8 cellular contexts compared by ENCODE assay signal in genomic region chr17:3636154-3636907, GRCh38. TPM values are rescaled to one million over a fixed set of nuclear protein-coding genes. Genes with fewer than 3 reads are reported as not detected.
DNase-seq lines count a peak whose midpoint lies in the region; ATAC-seq, FAIRE-seq and TF ChIP-seq lines count a peak whose summit lies in the region.

CTNS (plus strand) TSS chr17:3636760; CDS start chr17:3640207, 3,447 bp downstream.
A gene with protein sequence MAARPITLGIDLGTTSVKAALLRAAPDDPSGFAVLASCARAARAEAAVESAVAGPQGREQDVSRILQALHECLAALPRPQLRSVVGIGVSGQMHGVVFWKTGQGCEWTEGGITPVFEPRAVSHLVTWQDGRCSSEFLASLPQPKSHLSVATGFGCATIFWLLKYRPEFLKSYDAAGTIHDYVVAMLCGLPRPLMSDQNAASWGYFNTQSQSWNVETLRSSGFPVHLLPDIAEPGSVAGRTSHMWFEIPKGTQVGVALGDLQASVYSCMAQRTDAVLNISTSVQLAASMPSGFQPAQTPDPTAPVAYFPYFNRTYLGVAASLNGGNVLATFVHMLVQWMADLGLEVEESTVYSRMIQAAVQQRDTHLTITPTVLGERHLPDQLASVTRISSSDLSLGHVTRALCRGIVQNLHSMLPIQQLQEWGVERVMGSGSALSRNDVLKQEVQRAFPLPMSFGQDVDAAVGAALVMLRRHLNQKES (minus strand): TSS chr17:3636250. CDS start chr17:3636219, 31 bp downstream.

- no peaks in the 10 kb centered on the region for H3K9me3 ChIP-seq in KOPT-K1 (ENCODE audit: insufficient read depth, low read length, poor library complexity, severe bottlenecking)
- no peaks in the 10 kb centered on the region for H3K9me3 ChIP-seq in esophagus muscularis mucosa

- peaks cover 33 to 45% (median 39%) of the 10 kb centered on the region in 4 donors for H3K4me1 ChIP-seq in esophagus muscularis mucosa

- 2% methylated on average over 21 of the region's 68 CpGs for WGBS in esophagus muscularis mucosa

- no peak for TF ChIP-seq EP300 in esophagus muscularis mucosa (IDR thresholded peaks at IDR 0.05)

- H3K4me3 ChIP-seq in esophagus muscularis mucosa = peak within 1 kb of the TSS; percentile 65 to 99 (median 94)

- H3K27me3 Mint-ChIP-seq in activated T-cell treated with anti-CD3 and anti-CD28 coated beads, Interleukin-2, amount 50 U/mL, for 72 hours (ENCODE audit: low read depth) = no peaks in the 10 kb centered on the region

- peak in 1 of 3 experiments; percentile 3 for TF ChIP-seq CTCF in esophagus muscularis mucosa (IDR thresholded peaks at IDR 0.05)

- peak; percentile 94 for ATAC-seq in GM21786 (IDR thresholded peaks at IDR 0.05; ENCODE audit: unreplicated experiment)
- peak; percentile 96 for ATAC-seq in activated T-cell treated with anti-CD3 and anti-CD28 coated beads, Interleukin-2, amount 50 U/mL, for 72 hours (replicated peaks in 1 of 2)

- H3K4me1 Mint-ChIP-seq in activated T-cell treated with anti-CD3 and anti-CD28 coated beads, Interleukin-2, amount 50 U/mL, for 72 hours (ENCODE audit: low read depth) = peaks cover 49% of the 10 kb centered on the region

- intact Hi-C loops in esophagus muscularis mucosa (cut with DNase I) = loop anchor here (2.0 kb wide), 1 partner anchor 32 kb away; the partner anchor contains the start of genes EMC6 and TAX1BP3

- H3K27ac ChIP-seq in KOPT-K1 (ENCODE audit: low read depth, low read length, poor library complexity, severe bottlenecking) (peak within 1 kb of the TSS; percentile 84), esophagus muscularis mucosa (replicated peaks in 1 of 4) (peak within 1 kb of the TSS; percentile 89 to 95 (median 90))

- H3K4me3 Mint-ChIP-seq in activated T-cell treated with anti-CD3 and anti-CD28 coated beads, Interleukin-2, amount 50 U/mL, for 72 hours = peak within 1 kb of the TSS; percentile 95 to 98

- H3K9me3 Mint-ChIP-seq in activated T-cell treated with anti-CD3 and anti-CD28 coated beads, Interleukin-2, amount 50 U/mL, for 72 hours = no peaks in the 10 kb centered on the region

- DNase-seq in DMS79 (lab: John Stamatoyannopoulos, UW) (peak; percentile 95), RCC 7860 (ENCODE audit: low spot score) (peak; percentile 87), esophagus muscularis mucosa (ENCODE audit: extremely low spot score) (peak; percentile 99), myocyte (ENCODE audit: low read depth) (peak; percentile 98)
- peak; percentile 97 for DNase-seq in activated T-cell treated with anti-CD3 and anti-CD28 coated beads, Interleukin-2, amount 50 U/mL, for 72 hours
- peak; percentile 89 to 93 for DNase-seq in stimulated activated CD8-positive, alpha-beta memory T cell treated with anti-CD3 and anti-CD28 coated beads, Interleukin-7, amount 100 ng/mL, for 48 hours (ENCODE audit: extremely low read depth in 1 of 2, low read depth in 1 of 2)

- peak; percentile 30 for TF ChIP-seq POLR2A in esophagus muscularis mucosa (IDR thresholded peaks at IDR 0.05; ENCODE audit: low read depth)

- H3K27ac Mint-ChIP-seq in activated T-cell treated with anti-CD3 and anti-CD28 coated beads, Interleukin-2, amount 50 U/mL, for 72 hours = peak within 1 kb of the TSS; percentile 97

- FAIRE-seq in RCC 7860 (lab: Jason Lieb, UNC) = peak; percentile 71

- no peaks in the 10 kb centered on the region for H3K27me3 ChIP-seq in esophagus muscularis mucosa

- no peaks in the 10 kb centered on the region for H3K36me3 Mint-ChIP-seq in activated T-cell treated with anti-CD3 and anti-CD28 coated beads, Interleukin-2, amount 50 U/mL, for 72 hours (ENCODE audit: insufficient read depth in 2 of 2)

- H3K36me3 ChIP-seq in KOPT-K1 (ENCODE audit: insufficient read depth, low read length) = peaks cover 11% of the 10 kb centered on the region
- H3K36me3 ChIP-seq in esophagus muscularis mucosa = peaks cover 0 to 27% (median 7%) of the 10 kb centered on the region in 4 donors

RNA-seq across cellular contexts. Expression of gene CTNS, which starts in this region (rescaled TPM):
- 10 to 100 TPM; 10.5 to 12.1 TPM for total RNA-seq in activated T-cell treated with anti-CD3 and anti-CD28 coated beads, Interleukin-2, amount 50 U/mL, for 72 hours
- 10 to 100 TPM; 10.4 to 20.3 (median 15.5) TPM for total RNA-seq in esophagus muscularis mucosa
- total RNA-seq in myocyte = 36.1 and 39.6 TPM in 2 replicates
- polyA plus RNA-seq in myocyte (2012) = 27.0 TPM

RNA-seq across cellular contexts. Expression of the second gene that starts in this region (rescaled TPM):
- total RNA-seq in activated T-cell treated with anti-CD3 and anti-CD28 coated beads, Interleukin-2, amount 50 U/mL, for 72 hours = 1 to 10 TPM; 9.2 to 9.4 TPM
- total RNA-seq in esophagus muscularis mucosa (10 to 100 TPM in 1 of 4 donors, 1 to 10 TPM in 3; 5.0 to 10.7 (median 5.6) TPM), myocyte (3.5 and 4.8 TPM in 2 replicates)
- polyA plus RNA-seq in myocyte (2012) = 3.9 TPM

Comparison
In these comparisons a context has a peak if more than half of its experiments do, and no peak if none do; other contexts are left out.
1. Peak in every context shown above with its lines: DNase-seq, ATAC-seq, H3K4me3 ChIP-seq and H3K27ac ChIP-seq.